Comparison of ENCODE assay signal across 1 cellular context in genomic region chr6:30926644-30927043, GRCh38.
TF ChIP-seq lines count a peak whose summit lies in the region.

No MANE protein-coding gene starts in this region.

TF ChIP-seq in HepG2, 621 proteins besides CTCF, POLR2A, EP300 and RAD21:
- TF ChIP-seq GATAD1 (CRISPR knock-in tag; IDR thresholded peaks at IDR 0.05), result no peak
- no peak for TF ChIP-seq NFRKB (IDR thresholded peaks at IDR 0.05)
- TF ChIP-seq EEA1 (CRISPR knock-in tag; IDR thresholded peaks at IDR 0.05; ENCODE audit: borderline replicate concordance), result no peak
- TF ChIP-seq ATRX (CRISPR knock-in tag; IDR thresholded peaks at IDR 0.05; ENCODE audit: borderline replicate concordance), result no peak
- no peak for TF ChIP-seq ZSCAN5A (CRISPR knock-in tag; IDR thresholded peaks at IDR 0.05; ENCODE audit: borderline replicate concordance)
- no peak for TF ChIP-seq MYNN (CRISPR knock-in tag; IDR thresholded peaks at IDR 0.05; ENCODE audit: low read depth)
- TF ChIP-seq TBX3 (IDR thresholded peaks at IDR 0.05; ENCODE audit: borderline replicate concordance), result no peak
- no peak for TF ChIP-seq PCBP1 (IDR thresholded peaks at IDR 0.05; ENCODE audit: borderline replicate concordance, low read depth, low read length)
- no peak for TF ChIP-seq GLMP (CRISPR knock-in tag; IDR thresholded peaks at IDR 0.05; ENCODE audit: borderline replicate concordance)
- TF ChIP-seq BCL3 (CRISPR knock-in tag; IDR thresholded peaks at IDR 0.05), result no peak
- TF ChIP-seq ZNF558 (CRISPR knock-in tag; IDR thresholded peaks at IDR 0.05; ENCODE audit: borderline replicate concordance), result no peak
- no peak for TF ChIP-seq PRPF4 (IDR thresholded peaks at IDR 0.05; ENCODE audit: low read depth, low read length, poor library complexity, severe bottlenecking)
- TF ChIP-seq KLF6 (CRISPR knock-in tag; IDR thresholded peaks at IDR 0.05), result no peak
TF ChIP-seq in HepG2: peak in this region for 0.
